ENCODE assay signal across 21 cellular contexts in the genomic region with DNA sequence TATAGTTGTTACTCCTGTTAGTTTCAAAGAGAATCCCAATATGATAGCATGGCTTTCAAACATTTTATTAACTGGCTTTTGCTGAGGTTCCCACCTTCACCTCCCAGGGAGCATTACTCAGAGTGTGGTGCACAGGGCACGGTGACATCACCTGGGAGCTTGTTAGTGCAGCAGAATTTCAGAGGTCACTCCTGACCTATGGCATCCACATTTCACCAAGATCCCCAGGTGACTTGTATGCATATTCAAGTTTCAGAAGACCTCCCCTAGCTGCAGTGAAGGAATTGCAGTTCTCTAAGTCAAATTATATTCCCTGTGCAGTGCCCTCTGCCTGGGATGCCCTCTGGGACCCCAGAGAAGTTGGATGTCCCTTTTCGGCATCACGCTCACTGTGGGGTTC. TPM values are rescaled to one million over a fixed set of nuclear protein-coding genes. Genes with fewer than 3 reads are reported as not detected.
DNase-seq lines count a peak whose midpoint lies in the region; ATAC-seq and TF ChIP-seq lines count a peak whose summit lies in the region.
"Had no signal": no experiment of that assay in that cellular context is flagged by ENCODE, and none has a peak within 500 bp of the region (broad histone marks: within the 10 kb centered on the region; RNA-seq: fewer than 3 reads in every experiment).

No MANE protein-coding gene starts in this region.

- H2AFZ ChIP-seq in Loucy (ENCODE audit: low read length) (no peak overlapping the region), osteoblast (ENCODE audit: low read length) (no peak overlapping the region)

- no peak overlapping the region for H3K9ac ChIP-seq in Loucy (ENCODE audit: low read depth, low read length, poor library complexity, severe bottlenecking)

- no peak overlapping the region for H3K4me2 ChIP-seq in Loucy (ENCODE audit: low read depth, low read length, poor library complexity, severe bottlenecking)
- H3K4me2 ChIP-seq in osteoblast (ENCODE audit: insufficient read depth, low read length) = no peak overlapping the region

- H3K27ac ChIP-seq in osteoblast (ENCODE audit: low read depth, low read length) (no peak overlapping the region), gastrocnemius medialis (no peak overlapping the region)
- H3K27ac ChIP-seq: lower lobe of right lung, neutrophil, upper lobe of left lung had no signal

- intact Hi-C loops in gastrocnemius medialis (cut with DNase I; ENCODE audit: low total_unique reads) = no loop called here

- H3K36me3 ChIP-seq in Loucy (ENCODE audit: insufficient read depth, low read length) (no peaks in the 10 kb centered on the region), osteoblast (ENCODE audit: insufficient read depth, low read length) (no peaks in the 10 kb centered on the region), gastrocnemius medialis (no peaks in the 10 kb centered on the region), HAP-1 (replicated peaks) (no peaks in the 10 kb centered on the region)
- H3K36me3 ChIP-seq: lower lobe of right lung, neutrophil, upper lobe of left lung had no signal

- H4K20me1 ChIP-seq in Loucy (ENCODE audit: insufficient read depth, low read length, poor library complexity, severe bottlenecking) (no peaks in the 10 kb centered on the region), osteoblast (ENCODE audit: insufficient read depth, low read length) (no peaks in the 10 kb centered on the region)

- ATAC-seq in gastrocnemius medialis = no peak
- ATAC-seq: activated CD4-positive, alpha-beta T cell treated with anti-CD3 and anti-CD28 coated beads for 36 hours; activated T-helper 17 cell treated with anti-CD3 and anti-CD28 coated beads, Interleukin-2, amount 50 U/mL, for 72 hours; effector memory CD8-positive, alpha-beta T cell; lower lobe of right lung had no signal

- TF ChIP-seq POLR2A in gastrocnemius medialis (IDR thresholded peaks at IDR 0.05) = no peak

- H3K4me1 ChIP-seq in Loucy (ENCODE audit: insufficient read depth, low read length, poor library complexity, severe bottlenecking) (no peaks in the 10 kb centered on the region), osteoblast (ENCODE audit: insufficient read depth, low read length) (peaks cover 4% of the 10 kb centered on the region), gastrocnemius medialis (peaks cover 0 to 4% of the 10 kb centered on the region in 2 donors), HAP-1 (no peaks in the 10 kb centered on the region)
- H3K4me1 ChIP-seq: lower lobe of right lung, upper lobe of left lung had no signal

- in situ Hi-C loops in gastrocnemius medialis (cut with MboI; ENCODE audit: low sequenced_read_pairs in 4 of 4) (loop anchor here in 1 of 4 donors (25.0 kb wide), 1 partner anchor 109 kb away; no protein-coding TSS in a partner anchor), HAP-1 (cut with MboI; ENCODE audit: low sequenced_read_pairs) (no loop called here)

- TF ChIP-seq CTCF in Loucy (conservative IDR thresholded peaks at IDR 0.05; ENCODE audit: low read length) (peak; percentile 39), epithelial cell of esophagus (IDR thresholded peaks at IDR 0.05; ENCODE audit: insufficient read depth, low read depth, low read length, missing control alignments) (peak; percentile 13), osteoblast (IDR thresholded peaks at IDR 0.05; ENCODE audit: extremely low read depth, low read depth, low read length) (peak; percentile 20), gastrocnemius medialis (IDR thresholded peaks at IDR 0.05 in 4 of 5, conservative IDR thresholded peaks at IDR 0.05 in 1 of 5) (no peak)

- H3K79me2 ChIP-seq in Loucy (ENCODE audit: insufficient read depth, low read length) (no peaks in the 10 kb centered on the region), osteoblast (ENCODE audit: insufficient read depth, low read length) (no peaks in the 10 kb centered on the region)

- H3K9me2 ChIP-seq in Loucy (replicated peaks; ENCODE audit: low read depth, low read length) = no peaks in the 10 kb centered on the region

- H3F3A ChIP-seq in Loucy (ENCODE audit: low read depth) = no peaks in the 10 kb centered on the region

- H3K4me3 ChIP-seq in Loucy (ENCODE audit: low read length, poor library complexity, severe bottlenecking) (no peak overlapping the region), epithelial cell of esophagus (ENCODE audit: low read length) (no peak overlapping the region), osteoblast (ENCODE audit: insufficient read depth, low read length) (no peak overlapping the region), gastrocnemius medialis (no peak overlapping the region), HAP-1 (no peak overlapping the region)
- H3K4me3 ChIP-seq: lower lobe of right lung, upper lobe of left lung had no signal

- H3K27me3 ChIP-seq in Loucy (ENCODE audit: insufficient read depth, low read length, poor library complexity, severe bottlenecking) (no peaks in the 10 kb centered on the region), osteoblast (ENCODE audit: insufficient read depth, low read length) (no peaks in the 10 kb centered on the region), gastrocnemius medialis (no peaks in the 10 kb centered on the region), HAP-1 (ENCODE audit: low read depth) (no peaks in the 10 kb centered on the region)
- H3K27me3 ChIP-seq: neutrophil, upper lobe of left lung had no signal

- no peaks in the 10 kb centered on the region for H3K9me3 ChIP-seq in Loucy (ENCODE audit: insufficient read depth, low read depth, low read length)
- no peaks in the 10 kb centered on the region for H3K9me3 ChIP-seq in osteoblast (ENCODE audit: low read depth, low read length)
- no peaks in the 10 kb centered on the region for H3K9me3 ChIP-seq in gastrocnemius medialis
- no peaks in the 10 kb centered on the region for H3K9me3 ChIP-seq in HAP-1
- H3K9me3 ChIP-seq: lower lobe of right lung, neutrophil, upper lobe of left lung had no signal

- DNase-seq in ELR (ENCODE audit: low read depth) (peak; percentile 7), epithelial cell of esophagus (ENCODE audit: low read depth) (no peak), osteoblast (ENCODE audit: insufficient read length, low spot score, missing footprints) (no peak), gastrocnemius medialis (no peak), NCI-H1694 treated with DMSO at 0.1 percent for 48 hours (lab: John Stamatoyannopoulos, UW) (no peak), HAP-1 (ENCODE audit: low spot score in 2 of 2) (no peak)
- DNase-seq in stimulated activated CD4-positive, alpha-beta T cell treated with anti-CD3 and anti-CD28 coated beads, Interleukin-4, amount 100 ng/mL, for 4 hours = no peak
- DNase-seq: activated CD4-positive, alpha-beta T cell treated with anti-CD3 and anti-CD28 coated beads for 36 hours; effector memory CD8-positive, alpha-beta T cell; Karpas-422; lower lobe of right lung; NCI-H1092; NCI-H2029 treated with DMSO at 0.1 percent for 48 hours; stimulated activated CD4-positive, alpha-beta T cell treated with anti-CD3 and anti-CD28 coated beads, Interleukin-12 subunit alpha, Interleukin-12 subunit beta, amount 100 ng/mL, for 4 hours; stimulated activated CD8-positive, alpha-beta memory T cell treated with anti-CD3 and anti-CD28 coated beads, Interleukin-4, amount 100 ng/mL, for 48 hours; upper lobe of left lung had no signal

RNA-seq across cellular contexts. Expression of a gene that starts 29.7 kb away (rescaled TPM):
- total RNA-seq in osteoblast (6.2 and 9.8 TPM in 2 replicates), gastrocnemius medialis (10 to 100 TPM in 3 of 4 donors, 1 to 10 TPM in 1; 7.0 to 12.3 (median 11.0) TPM)
- total RNA-seq: activated CD4-positive, alpha-beta T cell treated with anti-CD3 and anti-CD28 coated beads for 36 hours; activated T-helper 17 cell treated with anti-CD3 and anti-CD28 coated beads, Interleukin-2, amount 50 U/mL, for 72 hours; B cell; G401 had no signal

Comparison
In these comparisons a context has a peak if more than half of its experiments do, and no peak if none do; other contexts are left out.
1. CTCF ChIP-seq: peak in Loucy (single experiment), epithelial cell of esophagus (single experiment) and osteoblast (single experiment); none in gastrocnemius medialis (0 of 5).